ENCODE assay signal across 9 cellular contexts in the genomic region with DNA sequence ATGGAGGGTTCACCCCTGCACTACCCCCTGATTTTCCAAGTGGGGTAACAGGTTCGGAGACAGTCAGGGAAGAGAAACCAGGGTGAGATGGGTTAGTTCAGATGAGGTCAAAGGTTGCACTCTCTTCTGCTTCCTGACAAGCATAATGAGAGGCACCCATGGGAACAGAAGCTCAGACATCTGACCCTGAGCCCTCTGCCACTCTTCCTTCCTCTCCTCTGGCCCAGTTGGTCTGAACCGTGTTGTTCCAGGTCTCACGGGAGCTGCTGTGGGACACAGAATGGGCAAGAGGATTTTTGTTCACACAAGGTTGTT. TPM values are rescaled to one million over a fixed set of nuclear protein-coding genes. Genes with fewer than 3 reads are reported as not detected.
A peak's percentile ranks its signal among the peaks of the same experiment; 100 is the strongest.
DNase-seq lines count a peak whose midpoint lies in the region; ATAC-seq, FAIRE-seq and TF ChIP-seq lines count a peak whose summit lies in the region.
"Had no signal": no experiment of that assay in that cellular context is flagged by ENCODE, and none has a peak within 500 bp of the region (broad histone marks: within the 10 kb centered on the region; RNA-seq: fewer than 3 reads in every experiment).

No MANE protein-coding gene starts in this region.

- H3K4me1 Mint-ChIP-seq in T-helper 2 cell treated with Interferon-gamma antibody and Interleukin-4, amounts not matched to agents 5 μg/mL and 100 μg/mL, for 36 hours (ENCODE audit: low read depth) = peaks cover 49% of the 10 kb centered on the region

- no peak for TF ChIP-seq RAD21 in HepG2 (CRISPR knock-in tag; IDR thresholded peaks at IDR 0.05)

- FAIRE-seq in HepG2 (lab: Jason Lieb, UNC) = no peak
- FAIRE-seq: A204.1 had no signal

- no peaks in the 10 kb centered on the region for H3K79me2 ChIP-seq in HepG2 (ENCODE audit: insufficient read depth, low read length)

- no peak overlapping the region for H3K9ac ChIP-seq in HepG2 (ENCODE audit: insufficient read depth, low read depth, low read length)

- H3K9me3 Mint-ChIP-seq in T-helper 2 cell treated with Interferon-gamma antibody and Interleukin-4, amounts not matched to agents 5 μg/mL and 100 μg/mL, for 36 hours = no peaks in the 10 kb centered on the region
- peaks cover 0 to 5% of the 10 kb centered on the region in 2 donors for H3K9me3 Mint-ChIP-seq in activated naive CD4-positive, alpha-beta T cell treated with anti-CD3 and anti-CD28 coated beads, Interleukin-2, amount 50 U/mL, for 72 hours

- peak in 1 of 2 experiments; percentile 16; a peak in 1 of 4 replicates for TF ChIP-seq EP300 in HepG2 (IDR thresholded peaks at IDR 0.05; ENCODE audit: low read depth in 2 of 2, low read length in 2 of 2)
- no peak for TF ChIP-seq EP300 in HepG2 (CRISPR knock-in tag; IDR thresholded peaks at IDR 0.05; ENCODE audit: borderline replicate concordance)

- peaks cover 4% of the 10 kb centered on the region for H3K36me3 Mint-ChIP-seq in T-helper 2 cell treated with Interferon-gamma antibody and Interleukin-4, amounts not matched to agents 5 μg/mL and 100 μg/mL, for 36 hours (ENCODE audit: low read depth)
- peaks cover 6 to 16% of the 10 kb centered on the region in 2 donors for H3K36me3 Mint-ChIP-seq in activated naive CD4-positive, alpha-beta T cell treated with anti-CD3 and anti-CD28 coated beads, Interleukin-2, amount 50 U/mL, for 72 hours

- H2AFZ ChIP-seq in HepG2 (ENCODE audit: low read length) = no peak overlapping the region

- no peaks in the 10 kb centered on the region for H3K27me3 ChIP-seq in HepG2 (ENCODE audit: control insufficient read depth in 1 of 2, insufficient read depth in 2 of 2, low read length in 2 of 2)
- H3K27me3 ChIP-seq in testis = no peaks in the 10 kb centered on the region

- no peaks in the 10 kb centered on the region for H4K20me1 ChIP-seq in HepG2 (ENCODE audit: insufficient read depth, low read length)

- no peaks in the 10 kb centered on the region for H3K36me3 ChIP-seq in HepG2 (replicated peaks in 1 of 2; ENCODE audit: control insufficient read depth in 1 of 2, insufficient read depth in 2 of 2, low read length in 2 of 2)
- H3K36me3 ChIP-seq in testis (ENCODE audit: low read depth, missing control alignments) = no peaks in the 10 kb centered on the region

- no peak overlapping the region for H3K4me3 ChIP-seq in HepG2 (replicated peaks in 1 of 3; ENCODE audit: insufficient read depth in 1 of 3, low read depth in 2 of 3, low read length in 3 of 3)
- H3K4me3 ChIP-seq in testis = no peak overlapping the region

- peak overlapping the region; percentile 33 for H3K4me2 ChIP-seq in HepG2 (ENCODE audit: low read depth, low read length)

- peak overlapping the region; percentile 79 for H3K27ac Mint-ChIP-seq in T-helper 2 cell treated with Interferon-gamma antibody and Interleukin-4, amounts not matched to agents 5 μg/mL and 100 μg/mL, for 36 hours
- H3K27ac Mint-ChIP-seq in activated naive CD4-positive, alpha-beta T cell treated with anti-CD3 and anti-CD28 coated beads, Interleukin-2, amount 50 U/mL, for 72 hours = peak overlapping the region; percentile 88 to 95

- POLR2A ChIA-PET in HepG2 (lab: Yijun Ruan, JAX) = interaction anchor here (1.0 to 8.1 kb wide), 6 partner anchors 10 to 62 kb away, joined by 4 to 168 read pairs (median 5); partner anchors contain the start of gene DDIT4

- H3K27ac ChIP-seq in HepG2 (ENCODE audit: extremely low read length, insufficient read depth, low read length) = no peak overlapping the region
- H3K27ac ChIP-seq in testis = peak overlapping the region; percentile 50 to 68

- no peak for ATAC-seq in activated naive CD4-positive, alpha-beta T cell treated with anti-CD3 and anti-CD28 coated beads, Interleukin-2, amount 50 U/mL, for 72 hours
- ATAC-seq in HepG2 = no peak

- TF ChIP-seq POLR2A in HepG2 (IDR thresholded peaks at IDR 0.05; ENCODE audit: insufficient read depth in 1 of 2, low read depth in 2 of 2, low read length in 2 of 2) (no peak), testis (IDR thresholded peaks at IDR 0.05) (no peak)

- in situ Hi-C loops in HepG2 (cut with HindIII; ENCODE audit: extremely low pct_ligation_motif_present, low pct_unique_long_range_greater_than_20kb) (no loop called here), ACHN (cut with HindIII; ENCODE audit: low pct_ligation_motif_present, low pct_unique_long_range_greater_than_20kb, low sequenced_read_pairs) (loop anchor here (25.0 kb wide), 1 partner anchor 204 kb away; no protein-coding TSS in a partner anchor)

- no peaks in the 10 kb centered on the region for H3K27me3 Mint-ChIP-seq in T-helper 2 cell treated with Interferon-gamma antibody and Interleukin-4, amounts not matched to agents 5 μg/mL and 100 μg/mL, for 36 hours (ENCODE audit: low read depth)

- intact Hi-C loops in HepG2 (cut with micrococcal nuclease; ENCODE audit: unreplicated experiment) = no loop called here
- intact Hi-C loops in testis (cut with DNase I; ENCODE audit: low total_unique reads) = no loop called here

- H3K4me3 Mint-ChIP-seq in T-helper 2 cell treated with Interferon-gamma antibody and Interleukin-4, amounts not matched to agents 5 μg/mL and 100 μg/mL, for 36 hours = peak overlapping the region; percentile 37

- WGBS in HepG2 (ENCODE audit: low lambda C conversion rate) = 19% methylated on average over 3 of the region's 3 CpGs
- 35 to 62% methylated on average over 3 of the region's 3 CpGs for WGBS in testis, 2 donors

- CTCF ChIA-PET in HepG2 (lab: Yijun Ruan, JAX; ENCODE audit: low intra/inter-chr PET ratio, low total read pairs) = no interaction called here

- H3K4me1 ChIP-seq in HepG2 (ENCODE audit: insufficient read depth, low read length) = peaks cover 72% of the 10 kb centered on the region
- peaks cover 54% of the 10 kb centered on the region for H3K4me1 ChIP-seq in testis

- BruUV-seq in HepG2 (replicated peaks; lab: Mats Ljungman, UMichigan) = no TSS peak

- no peak for DNase-seq in T-helper 2 cell treated with Interferon-gamma antibody and Interleukin-4, amounts not matched to agents 5 μg/mL and 100 μg/mL, for 36 hours (ENCODE audit: low spot score)
- DNase-seq in T-helper 2 cell (no peak), HepG2 (ENCODE audit: low spot score) (no peak), testis (no peak), NCI-H526 treated with DMSO at 0.1 percent for 48 hours (lab: John Stamatoyannopoulos, UW) (no peak), ACHN (no peak), COLO668 (lab: John Stamatoyannopoulos, UW; ENCODE audit: unreplicated experiment) (no peak)
- no peak for DNase-seq in activated naive CD4-positive, alpha-beta T cell treated with anti-CD3 and anti-CD28 coated beads, Interleukin-2, amount 50 U/mL, for 72 hours (ENCODE audit: low spot score in 2 of 2)

- TF ChIP-seq CTCF in HepG2 (CRISPR knock-in tag; IDR thresholded peaks at IDR 0.05) (no peak), testis (IDR thresholded peaks at IDR 0.05) (no peak)

- H3K9me3 ChIP-seq in HepG2 (ENCODE audit: low read length) = no peaks in the 10 kb centered on the region
- no peaks in the 10 kb centered on the region for H3K9me3 ChIP-seq in testis

RNA-seq across cellular contexts. Expression of gene DNAJB12, which starts 38.4 kb away (rescaled TPM):
- total RNA-seq in activated naive CD4-positive, alpha-beta T cell treated with anti-CD3 and anti-CD28 coated beads, Interleukin-2, amount 50 U/mL, for 72 hours = 10 to 100 TPM; 20.7 to 26.6 TPM
- total RNA-seq in HepG2 (2016; rRNA removed; fragmentation: Illumina TruSeq; extraction: Trizol) = 11.4 and 18.2 TPM in 2 replicates
- 3.9 and 5.0 TPM in 2 replicates for total RNA-seq in HepG2 (2016; cell fraction: cytosol; rRNA removed; fragmentation: Illumina TruSeq; extraction: Trizol; ENCODE audit: low read depth)
- 9.2 and 19.9 TPM in 2 replicates for total RNA-seq in HepG2 (2016; cell fraction: insoluble cytoplasmic fraction; rRNA removed; fragmentation: Illumina TruSeq; extraction: Trizol)
- total RNA-seq in HepG2 (2016; cell fraction: membrane; rRNA removed; fragmentation: Illumina TruSeq; extraction: Trizol) = 6.8 and 7.7 TPM in 2 replicates
- 18.8 and 22.8 TPM in 2 replicates for total RNA-seq in HepG2 (2016; cell fraction: nucleus; rRNA removed; fragmentation: Illumina TruSeq; extraction: Trizol)
- 10.8 and 13.6 TPM in 2 replicates for polyA plus RNA-seq in HepG2 (2011; rRNA removed)
- 8.7 and 9.8 TPM in 2 replicates for polyA plus RNA-seq in HepG2 (2011; cell fraction: cytosol; rRNA removed)
- polyA plus RNA-seq in HepG2 (2011; cell fraction: nucleus; rRNA removed) = 21.4 and 23.3 TPM in 2 replicates
- polyA plus RNA-seq in HepG2 (2012) = 11.6 and 13.7 TPM in 2 replicates
- 3.5 TPM in 2 replicates for polyA plus RNA-seq in HepG2 (2016; cell fraction: cytosol; fragmentation: Illumina TruSeq; extraction: Trizol; ENCODE audit: low read depth)
- polyA plus RNA-seq in HepG2 (2016; cell fraction: insoluble cytoplasmic fraction; fragmentation: Illumina TruSeq; extraction: Trizol; ENCODE audit: low read depth) = 9.6 and 12.1 TPM in 2 replicates
- polyA plus RNA-seq in HepG2 (2016; cell fraction: membrane; fragmentation: Illumina TruSeq; extraction: Trizol; ENCODE audit: low read depth) = 5.2 and 5.7 TPM in 2 replicates
- polyA plus RNA-seq in HepG2 (2016; cell fraction: nucleus; fragmentation: Illumina TruSeq; extraction: Trizol; ENCODE audit: insufficient read depth, low read depth) = 30.8 and 32.2 TPM in 2 replicates
- 15.9 and 24.1 TPM in 2 replicates for polyA minus RNA-seq in HepG2 (2011; rRNA and poly(A)+ RNA removed; ENCODE audit: low replicate concordance)
- polyA minus RNA-seq in HepG2 (2011; cell fraction: cytosol; rRNA and poly(A)+ RNA removed) = 8.8 and 8.9 TPM in 2 replicates
- 18.4 and 18.9 TPM in 2 replicates for polyA minus RNA-seq in HepG2 (2011; cell fraction: nucleus; rRNA and poly(A)+ RNA removed)
- 10 to 100 TPM; 50.3 to 57.6 TPM for total RNA-seq in testis
- polyA plus RNA-seq in testis (ENCODE audit: insufficient read depth, low read depth, low replicate concordance) = 52.4 TPM

RNA-seq across cellular contexts. Expression of gene DDIT4, which starts 42.6 kb away (rescaled TPM):
- 1,000 to 10,000 TPM; 1,025 to 1,076 TPM for total RNA-seq in activated naive CD4-positive, alpha-beta T cell treated with anti-CD3 and anti-CD28 coated beads, Interleukin-2, amount 50 U/mL, for 72 hours
- total RNA-seq in HepG2 (2016; rRNA removed; fragmentation: Illumina TruSeq; extraction: Trizol) (35.2 and 35.6 TPM in 2 replicates), testis (10 to 100 TPM; 69.6 to 94.3 TPM)
- 17.3 and 17.4 TPM in 2 replicates for total RNA-seq in HepG2 (2016; cell fraction: cytosol; rRNA removed; fragmentation: Illumina TruSeq; extraction: Trizol; ENCODE audit: low read depth)
- 35.9 and 37.2 TPM in 2 replicates for total RNA-seq in HepG2 (2016; cell fraction: insoluble cytoplasmic fraction; rRNA removed; fragmentation: Illumina TruSeq; extraction: Trizol)
- 34.5 and 35.2 TPM in 2 replicates for total RNA-seq in HepG2 (2016; cell fraction: membrane; rRNA removed; fragmentation: Illumina TruSeq; extraction: Trizol)
- total RNA-seq in HepG2 (2016; cell fraction: nucleus; rRNA removed; fragmentation: Illumina TruSeq; extraction: Trizol) = 19.2 and 19.4 TPM in 2 replicates
- polyA plus RNA-seq in HepG2 (2011; rRNA removed) (40.7 and 78.9 TPM in 2 replicates), testis (ENCODE audit: insufficient read depth, low read depth, low replicate concordance) (46.6 TPM)
- 47.3 and 59.3 TPM in 2 replicates for polyA plus RNA-seq in HepG2 (2011; cell fraction: cytosol; rRNA removed)
- 73.1 and 98.3 TPM in 2 replicates for polyA plus RNA-seq in HepG2 (2011; cell fraction: nucleus; rRNA removed)
- polyA plus RNA-seq in HepG2 (2012) = 82.2 and 137 TPM in 2 replicates
- 3.8 and 5.2 TPM in 2 replicates for polyA plus RNA-seq in HepG2 (2016; cell fraction: cytosol; fragmentation: Illumina TruSeq; extraction: Trizol; ENCODE audit: low read depth)
- polyA plus RNA-seq in HepG2 (2016; cell fraction: insoluble cytoplasmic fraction; fragmentation: Illumina TruSeq; extraction: Trizol; ENCODE audit: low read depth) = 24.9 and 26.7 TPM in 2 replicates
- 8.1 and 8.4 TPM in 2 replicates for polyA plus RNA-seq in HepG2 (2016; cell fraction: membrane; fragmentation: Illumina TruSeq; extraction: Trizol; ENCODE audit: low read depth)
- 27.3 and 28.4 TPM in 2 replicates for polyA plus RNA-seq in HepG2 (2016; cell fraction: nucleus; fragmentation: Illumina TruSeq; extraction: Trizol; ENCODE audit: insufficient read depth, low read depth)
- 150 and 161 TPM in 2 replicates for polyA minus RNA-seq in HepG2 (2011; rRNA and poly(A)+ RNA removed; ENCODE audit: low replicate concordance)
- polyA minus RNA-seq in HepG2 (2011; cell fraction: cytosol; rRNA and poly(A)+ RNA removed) = 74.7 and 77.2 TPM in 2 replicates
- 51.2 and 56.2 TPM in 2 replicates for polyA minus RNA-seq in HepG2 (2011; cell fraction: nucleus; rRNA and poly(A)+ RNA removed)

Comparison
In these comparisons a context has a peak if more than half of its experiments do, and no peak if none do; other contexts are left out.
1. RNA of gene DDIT4, which starts 42.6 kb away (total RNA-seq): 1,025 to 1,076 TPM in activated naive CD4-positive, alpha-beta T cell treated with anti-CD3 and anti-CD28 coated beads, Interleukin-2, amount 50 U/mL, for 72 hours; 69.6 to 94.3 TPM in testis and 17.3 to 37.2 TPM in HepG2; every median in the first group is over 10 times any median in the second.